Comparison of ENCODE assay signal across 25 cellular contexts in the genomic region with DNA sequence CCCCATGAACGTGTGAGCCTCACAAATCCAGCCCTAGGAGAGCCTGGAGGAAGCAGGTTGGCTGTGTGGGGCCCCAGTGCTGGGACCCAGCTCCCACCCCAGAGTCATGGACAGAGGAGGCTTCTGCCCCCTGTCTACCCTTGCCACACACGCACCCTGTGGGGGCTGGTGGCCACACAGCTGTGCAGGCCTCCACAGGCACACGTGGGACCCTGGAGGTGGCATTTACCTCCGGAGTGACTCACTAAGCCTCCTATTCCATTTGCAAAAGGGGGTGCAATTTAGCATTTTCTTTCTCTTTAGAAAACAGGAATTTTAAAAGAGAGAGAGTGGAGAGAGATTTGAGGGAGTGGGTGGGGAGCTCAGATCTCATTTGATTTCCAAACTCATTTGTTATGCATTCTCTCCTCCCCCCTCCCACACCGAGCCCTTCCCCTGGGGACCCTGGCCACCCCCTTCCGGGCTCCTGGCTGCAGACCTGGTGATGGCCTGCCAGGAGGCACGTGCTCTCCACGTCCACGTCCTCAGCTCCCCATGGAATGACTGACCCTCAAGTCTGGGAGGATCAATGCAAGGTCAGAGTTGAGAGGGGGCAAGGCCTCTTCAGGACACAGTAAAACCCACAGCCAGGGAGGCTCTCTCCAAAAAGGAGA. TPM values are rescaled to one million over a fixed set of nuclear protein-coding genes. Genes with fewer than 3 reads are reported as not detected.
DNase-seq lines count a peak whose midpoint lies in the region; ATAC-seq, FAIRE-seq and TF ChIP-seq lines count a peak whose summit lies in the region.
"Had no signal": no experiment of that assay in that cellular context is flagged by ENCODE, and none has a peak within 500 bp of the region (broad histone marks: within the 10 kb centered on the region; RNA-seq: fewer than 3 reads in every experiment).

No MANE protein-coding gene starts in this region.

- TF ChIP-seq EP300 in HepG2 (IDR thresholded peaks at IDR 0.05; ENCODE audit: low read depth in 2 of 2, low read length in 2 of 2) = no peak
- no peak for TF ChIP-seq EP300 in HepG2 (CRISPR knock-in tag; IDR thresholded peaks at IDR 0.05; ENCODE audit: borderline replicate concordance)
- no peak for TF ChIP-seq EP300 in esophagus muscularis mucosa (IDR thresholded peaks at IDR 0.05)

- H3K9me3 ChIP-seq in HepG2 (ENCODE audit: low read length) (no peaks in the 10 kb centered on the region), right lobe of liver (no peaks in the 10 kb centered on the region), esophagus muscularis mucosa (no peaks in the 10 kb centered on the region)
- H3K9me3 ChIP-seq: body of pancreas, upper lobe of left lung had no signal

- WGBS in HepG2 (ENCODE audit: low lambda C conversion rate) = 17% methylated on average over 7 of the region's 9 CpGs
- 42% methylated on average over 3 of the region's 9 CpGs for WGBS in right lobe of liver (ENCODE audit: insufficient coverage, low coverage, low lambda C conversion rate, missing lambda C conversion rate)
- WGBS in esophagus muscularis mucosa = 57% methylated on average over 9 of the region's 9 CpGs

- H3K27me3 ChIP-seq in HepG2 (ENCODE audit: control insufficient read depth in 1 of 2, insufficient read depth in 2 of 2, low read length in 2 of 2) (peaks cover 0 to 15% of the 10 kb centered on the region in 2 experiments; a peak in 4 of 5 replicates), right lobe of liver (no peaks in the 10 kb centered on the region), esophagus muscularis mucosa (no peaks in the 10 kb centered on the region)
- H3K27me3 ChIP-seq: body of pancreas, upper lobe of left lung had no signal

- H3K4me2 ChIP-seq in HepG2 (ENCODE audit: low read depth, low read length) = peak overlapping the region; percentile 75

- no peak overlapping the region; a peak in 1 of 6 replicates for H3K4me3 ChIP-seq in HepG2 (replicated peaks in 1 of 3; ENCODE audit: insufficient read depth in 1 of 3, low read depth in 2 of 3, low read length in 3 of 3)
- no peak overlapping the region for H3K4me3 ChIP-seq in right lobe of liver
- H3K4me3 ChIP-seq in esophagus muscularis mucosa = no peak overlapping the region
- no peak overlapping the region for H3K4me3 ChIP-seq in foreskin fibroblast (ENCODE audit: low read depth in 1 of 2, low read length in 2 of 2)
- H3K4me3 ChIP-seq: body of pancreas, SK-N-MC, upper lobe of left lung had no signal

- TF ChIP-seq RAD21 in HepG2 (CRISPR knock-in tag; IDR thresholded peaks at IDR 0.05) = no peak

- TF ChIP-seq CTCF in HepG2 (CRISPR knock-in tag; IDR thresholded peaks at IDR 0.05) (peak; percentile 11; the same call in 1 of the 2 replicates), right lobe of liver (IDR thresholded peaks at IDR 0.05) (no peak), esophagus muscularis mucosa (IDR thresholded peaks at IDR 0.05) (peak in 2 of 3 experiments; percentile 13 to 31), foreskin fibroblast (IDR thresholded peaks at IDR 0.05; ENCODE audit: low read depth, low read length) (no peak)

- no peak overlapping the region for H2AFZ ChIP-seq in HepG2 (ENCODE audit: low read length)
- H2AFZ ChIP-seq: parathyroid adenoma had no signal

- FAIRE-seq in HepG2 (lab: Jason Lieb, UNC) = no peak
- FAIRE-seq: colon had no signal

- no peaks in the 10 kb centered on the region for H4K20me1 ChIP-seq in HepG2 (ENCODE audit: insufficient read depth, low read length)

- no peaks in the 10 kb centered on the region for H3K79me2 ChIP-seq in HepG2 (ENCODE audit: insufficient read depth, low read length)
- H3K79me2 ChIP-seq: parathyroid adenoma had no signal

- intact Hi-C loops in HepG2 (cut with micrococcal nuclease; ENCODE audit: unreplicated experiment) = loop anchor here (10.0 kb wide), 1 partner anchor 75 kb away; no protein-coding TSS in a partner anchor
- intact Hi-C loops in right lobe of liver (cut with DNase I) = no loop called here
- intact Hi-C loops in esophagus muscularis mucosa (cut with DNase I) = no loop called here

- CTCF ChIA-PET in HepG2 (lab: Yijun Ruan, JAX; ENCODE audit: low intra/inter-chr PET ratio, low total read pairs) = no interaction called here

- H3K4me1 ChIP-seq in HepG2 (ENCODE audit: insufficient read depth, low read length) (peaks cover 24% of the 10 kb centered on the region), right lobe of liver (no peaks in the 10 kb centered on the region), esophagus muscularis mucosa (peaks cover 11 to 95% (median 90%) of the 10 kb centered on the region in 4 donors)
- H3K4me1 ChIP-seq: parathyroid adenoma had no signal

- ATAC-seq in HepG2 (peak; percentile 43), right lobe of liver (no peak), GM18907 (IDR thresholded peaks at IDR 0.05; ENCODE audit: unreplicated experiment) (no peak)
- ATAC-seq: activated naive CD8-positive, alpha-beta T cell treated with anti-CD3 and anti-CD28 coated beads, Interleukin-2, amount 50 U/mL, for 24 hours; body of pancreas; effector memory CD8-positive, alpha-beta T cell had no signal

- POLR2A ChIA-PET in HepG2 (lab: Yijun Ruan, JAX) = no interaction called here

- DNase-seq in HepG2 (ENCODE audit: low spot score) (no peak), right lobe of liver (no peak), esophagus muscularis mucosa (ENCODE audit: extremely low spot score) (no peak), putamen (ENCODE audit: low spot score) (peak; percentile 56), foreskin fibroblast (no peak), NCI-H2227 treated with DMSO at 0.1 percent for 48 hours (lab: John Stamatoyannopoulos, UW) (no peak)
- DNase-seq in stimulated activated CD4-positive, alpha-beta T cell treated with anti-CD3 and anti-CD28 coated beads, Interleukin-4, amount 100 ng/mL, for 24 hours = no peak
- DNase-seq: activated CD8-positive, alpha-beta memory T cell treated with anti-CD3 and anti-CD28 coated beads, Interleukin-2, amount 50 U/mL, for 48 hours; activated naive CD8-positive, alpha-beta T cell treated with anti-CD3 and anti-CD28 coated beads, Interleukin-2, amount 50 U/mL, for 24 hours; Calu3; effector memory CD8-positive, alpha-beta T cell; immature natural killer cell; left ventricle myocardium superior; midbrain; NCI-H1417; nephron progenitor cell; stimulated activated CD4-positive, alpha-beta T cell treated with anti-CD3 and anti-CD28 coated beads, Interleukin-1b, Interleukin-23, amount 100 ng/mL, for 48 hours; stimulated activated naive B cell treated with anti-CD40 and anti-IgM and Interleukin-4, amounts not matched to agents 10 μg/mL and 1 μg/mL and 100 μg/mL, for 72 hours; T-helper 2 cell; upper lobe of left lung had no signal

- no TSS peak for BruUV-seq in HepG2 (replicated peaks; lab: Mats Ljungman, UMichigan)

- H3K27ac ChIP-seq in HepG2 (ENCODE audit: extremely low read length, insufficient read depth, low read length) = no peak overlapping the region
- no peak overlapping the region for H3K27ac ChIP-seq in right lobe of liver
- peak overlapping the region; percentile 88 to 92 (median 90) for H3K27ac ChIP-seq in esophagus muscularis mucosa (replicated peaks in 1 of 4)
- H3K27ac ChIP-seq: parathyroid adenoma, SK-N-MC had no signal

- H3K9ac ChIP-seq in HepG2 (ENCODE audit: insufficient read depth, low read depth, low read length) = no peak overlapping the region
- H3K9ac ChIP-seq: parathyroid adenoma had no signal

- TF ChIP-seq POLR2A in HepG2 (IDR thresholded peaks at IDR 0.05; ENCODE audit: insufficient read depth in 1 of 2, low read depth in 2 of 2, low read length in 2 of 2) (no peak), right lobe of liver (IDR thresholded peaks at IDR 0.05) (no peak), esophagus muscularis mucosa (IDR thresholded peaks at IDR 0.05; ENCODE audit: low read depth) (no peak)

- H3K36me3 ChIP-seq in HepG2 (replicated peaks in 1 of 2; ENCODE audit: control insufficient read depth in 1 of 2, insufficient read depth in 2 of 2, low read length in 2 of 2) = no peaks in the 10 kb centered on the region
- H3K36me3 ChIP-seq in right lobe of liver = no peaks in the 10 kb centered on the region
- H3K36me3 ChIP-seq in esophagus muscularis mucosa = no peaks in the 10 kb centered on the region
- H3K36me3 ChIP-seq: upper lobe of left lung had no signal

- in situ Hi-C loops in HepG2 (cut with HindIII; ENCODE audit: extremely low pct_ligation_motif_present, low pct_unique_long_range_greater_than_20kb) = no loop called here

TF ChIP-seq in HepG2, 621 proteins besides CTCF, POLR2A, EP300 and RAD21 (continues in another document):
- TF ChIP-seq ZNF749 (CRISPR knock-in tag; IDR thresholded peaks at IDR 0.05; ENCODE audit: borderline replicate concordance) = no peak
- TF ChIP-seq MAF1 (CRISPR knock-in tag; IDR thresholded peaks at IDR 0.05; ENCODE audit: borderline replicate concordance) = no peak
- TF ChIP-seq MED8 (CRISPR knock-in tag; IDR thresholded peaks at IDR 0.05; ENCODE audit: insufficient replicate concordance) = no peak
- TF ChIP-seq NKX3-1 (CRISPR knock-in tag; IDR thresholded peaks at IDR 0.05) = no peak
- no peak for TF ChIP-seq ARNT (IDR thresholded peaks at IDR 0.05)
- TF ChIP-seq ZNF546 (CRISPR knock-in tag; conservative IDR thresholded peaks at IDR 0.05) = no peak

RNA-seq across cellular contexts. Expression of a gene that starts 6.8 kb away (rescaled TPM):
- 0.13 and 0.28 TPM in 2 replicates for total RNA-seq in HepG2 (2016; rRNA removed; fragmentation: Illumina TruSeq; extraction: Trizol)
- total RNA-seq in HepG2 (2016; cell fraction: cytosol; rRNA removed; fragmentation: Illumina TruSeq; extraction: Trizol; ENCODE audit: low read depth) = not detected in 2 replicates
- total RNA-seq in HepG2 (2016; cell fraction: insoluble cytoplasmic fraction; rRNA removed; fragmentation: Illumina TruSeq; extraction: Trizol) = 0.04 and 0.32 TPM in 2 replicates
- 0.03 and 0.06 TPM in 2 replicates for total RNA-seq in HepG2 (2016; cell fraction: membrane; rRNA removed; fragmentation: Illumina TruSeq; extraction: Trizol)
- 0.16 and 0.68 TPM in 2 replicates for total RNA-seq in HepG2 (2016; cell fraction: nucleus; rRNA removed; fragmentation: Illumina TruSeq; extraction: Trizol)
- 0.29 and 0.33 TPM in 2 replicates for polyA plus RNA-seq in HepG2 (2011; rRNA removed)
- 0.13 and 0.15 TPM in 2 replicates for polyA plus RNA-seq in HepG2 (2011; cell fraction: cytosol; rRNA removed)
- polyA plus RNA-seq in HepG2 (2011; cell fraction: nucleus; rRNA removed) = 1.6 and 1.9 TPM in 2 replicates
- polyA plus RNA-seq in HepG2 (2012) = 0.23 and 0.30 TPM in 2 replicates
- polyA plus RNA-seq in HepG2 (2016; cell fraction: cytosol; fragmentation: Illumina TruSeq; extraction: Trizol; ENCODE audit: low read depth) = not detected in 2 replicates
- 0.07 and 0.20 TPM in 2 replicates for polyA plus RNA-seq in HepG2 (2016; cell fraction: insoluble cytoplasmic fraction; fragmentation: Illumina TruSeq; extraction: Trizol; ENCODE audit: low read depth)
- polyA plus RNA-seq in HepG2 (2016; cell fraction: membrane; fragmentation: Illumina TruSeq; extraction: Trizol; ENCODE audit: low read depth) = 0.05 TPM in 1 of 2 replicates, not detected in the other
- 1.0 and 1.3 TPM in 2 replicates for polyA plus RNA-seq in HepG2 (2016; cell fraction: nucleus; fragmentation: Illumina TruSeq; extraction: Trizol; ENCODE audit: insufficient read depth, low read depth)
- 0.44 and 30.1 TPM in 2 replicates for polyA minus RNA-seq in HepG2 (2011; rRNA and poly(A)+ RNA removed; ENCODE audit: low replicate concordance)
- polyA minus RNA-seq in HepG2 (2011; cell fraction: cytosol; rRNA and poly(A)+ RNA removed) = 0.30 and 0.44 TPM in 2 replicates
- 0.50 and 0.52 TPM in 2 replicates for polyA minus RNA-seq in HepG2 (2011; cell fraction: nucleus; rRNA and poly(A)+ RNA removed)
- total RNA-seq in right lobe of liver = 1 to 10 TPM in 5 of 6 experiments, under 1 TPM in 1; 0.91 to 3.8 (median 1.2) TPM
- total RNA-seq in esophagus muscularis mucosa = 10 to 100 TPM; 46.5 to 93.2 (median 68.9) TPM

Comparison
In these comparisons a context has a peak if more than half of its experiments do, and no peak if none do; other contexts are left out.
1. CTCF ChIP-seq: peak in HepG2 (single experiment) and esophagus muscularis mucosa (2 of 3); none in right lobe of liver (0 of 4) and foreskin fibroblast (single experiment).
2. H3K27ac ChIP-seq: peak in esophagus muscularis mucosa (4 of 4); none in HepG2 (single experiment) and right lobe of liver (0 of 3).
3. RNA of a gene that starts 6.8 kb away (total RNA-seq): 46.5 to 93.2 TPM in esophagus muscularis mucosa; 0.91 to 3.8 TPM in right lobe of liver and 0.03 to 0.68 TPM in HepG2; every median in the first group is over 4 times any median in the second.